In genomic region chr14:34199585-34199984, GRCh38 we compare ENCODE assay signal across 11 cellular contexts.
DNase-seq lines count a peak whose midpoint lies in the region; TF ChIP-seq lines count a peak whose summit lies in the region.
"Had no signal": no experiment of that assay in that cellular context is flagged by ENCODE, and none has a peak within 500 bp of the region (broad histone marks: within the 10 kb centered on the region; RNA-seq: fewer than 3 reads in every experiment).

No MANE protein-coding gene starts in this region.

- no peak overlapping the region for H3K4me2 ChIP-seq in PC-9

- H3K9me3 ChIP-seq in PC-9 (ENCODE audit: insufficient read depth, low read depth): no peaks in the 10 kb centered on the region

- no peaks in the 10 kb centered on the region for H3K9me2 ChIP-seq in PC-9 (ENCODE audit: insufficient read depth)

- H3K4me3 ChIP-seq in PC-9: no peak overlapping the region
- H3K4me3 ChIP-seq in cardiac fibroblast (replicated peaks in 1 of 2; ENCODE audit: low read depth in 2 of 2, low read length in 2 of 2): no peak overlapping the region

- CTCF ChIA-PET in PC-9 (lab: Charles Lee): no interaction called here

- POLR2A ChIA-PET in PC-9 (lab: Charles Lee; ENCODE audit: unreplicated experiment): interaction anchor here (0.6 to 0.7 kb wide), 2 partner anchors 11 to 1633 kb away, joined by 4 to 5 read pairs; no protein-coding TSS in a partner anchor

- H4K20me1 ChIP-seq in PC-9 (ENCODE audit: insufficient read depth): no peaks in the 10 kb centered on the region

- BruUV-seq in PC-9 (replicated peaks; lab: Mats Ljungman, UMichigan): no TSS peak

- TF ChIP-seq CTCF in PC-9 (conservative IDR thresholded peaks at IDR 0.05): no peak
- no peak for TF ChIP-seq CTCF in cardiac fibroblast (IDR thresholded peaks at IDR 0.05; ENCODE audit: low read depth, low read length)

- H3K4me1 ChIP-seq in PC-9 (replicated peaks; ENCODE audit: insufficient read depth): peaks cover 5% of the 10 kb centered on the region; the same call in 1 of the 2 replicates

- no peak overlapping the region for H3K27ac ChIP-seq in PC-9

- no peaks in the 10 kb centered on the region for H3K79me2 ChIP-seq in PC-9 (ENCODE audit: low read depth)

- H3K36me3 ChIP-seq in PC-9 (ENCODE audit: low read depth): no peaks in the 10 kb centered on the region

- intact Hi-C loops in PC-9 (cut with micrococcal nuclease; ENCODE audit: unreplicated experiment): no loop called here

- H3K27me3 ChIP-seq in PC-9 (ENCODE audit: insufficient read depth, low read depth): no peaks in the 10 kb centered on the region

- peak; percentile 34 for DNase-seq in ELR (ENCODE audit: low read depth)
- peak; percentile 17 to 43 for DNase-seq in PC-9
- DNase-seq in cardiac fibroblast (ENCODE audit: low read depth in 2 of 2): peak; percentile 2 to 6
- peak; percentile 20 to 37 for DNase-seq in stimulated activated CD4-positive, alpha-beta T cell treated with anti-CD3 and anti-CD28 coated beads, Interleukin-2, amount 100 ng/mL, for 24 hours
- DNase-seq in HuH-7.5 (ENCODE audit: low spot score): no peak
- DNase-seq in 8988T: no peak
- DNase-seq in NCI-H2107 treated with DMSO at 0.1 percent for 48 hours (lab: John Stamatoyannopoulos, UW; ENCODE audit: unreplicated experiment): no peak
- DNase-seq: DMS 273 treated with DMSO at 0.1 percent for 48 hours, MM.1S, NCI-H510A, SHP77 treated with DMSO at 0.1 percent for 48 hours had no signal

- H3F3A ChIP-seq in PC-9 (ENCODE audit: insufficient read depth, low read depth): no peaks in the 10 kb centered on the region

- H2AFZ ChIP-seq in PC-9: no peak overlapping the region

Comparison
In these comparisons a context has a peak if more than half of its experiments do, and no peak if none do; other contexts are left out.
1. DNase-seq: peak in ELR (single experiment), PC-9 (2 of 2), cardiac fibroblast (2 of 2) and stimulated activated CD4-positive, alpha-beta T cell treated with anti-CD3 and anti-CD28 coated beads, Interleukin-2, amount 100 ng/mL, for 24 hours (2 of 2); none in HuH-7.5 (single experiment), 8988T (single experiment) and NCI-H2107 treated with DMSO at 0.1 percent for 48 hours (single experiment).